Comparison of ENCODE assay signal across 9 cellular contexts in the genomic region with DNA sequence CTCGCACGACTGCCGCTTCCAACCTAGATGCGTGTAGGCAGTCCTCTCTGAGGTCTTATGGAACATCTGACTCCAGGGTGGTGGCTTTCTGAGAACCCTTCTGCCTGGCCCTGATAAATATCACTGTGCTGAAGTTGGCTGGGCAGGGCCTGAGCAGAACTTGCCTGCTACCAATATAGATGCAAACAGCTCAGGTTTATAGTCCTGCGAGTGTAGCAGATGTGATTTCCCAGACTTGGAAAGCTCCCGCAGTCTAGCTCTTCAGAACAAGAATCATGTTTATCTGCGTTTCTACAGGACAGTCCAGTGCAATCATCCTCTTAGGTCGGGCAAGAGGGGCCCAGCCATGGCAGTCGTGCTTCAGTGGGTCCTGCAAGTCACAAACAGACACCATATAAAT.
"Had no signal": no experiment of that assay in that cellular context is flagged by ENCODE, and none has a peak within 500 bp of the region (broad histone marks: within the 10 kb centered on the region; RNA-seq: fewer than 3 reads in every experiment).

No MANE protein-coding gene starts in this region.

- H3K27ac ChIP-seq: GM23248, HL-60 had no signal

- H3K9me3 Mint-ChIP-seq: HFFc6 had no signal

- H3K4me1 ChIP-seq: HAP-1 had no signal

- H3K27ac Mint-ChIP-seq: HFFc6 had no signal

- ATAC-seq: HCT116, K562 had no signal

- H3K9me3 ChIP-seq: HAP-1 had no signal

- H3K36me3 ChIP-seq: HAP-1 had no signal

- H3K4me3 ChIP-seq: GM23248, HAP-1, K562 had no signal

- H3K4me3 Mint-ChIP-seq: HFFc6 had no signal

- DNase-seq: GM23248, GOT3, H7, HFFc6, IMR-90 had no signal
